Comparison of ENCODE assay signal across 11 cellular contexts in the genomic region with DNA sequence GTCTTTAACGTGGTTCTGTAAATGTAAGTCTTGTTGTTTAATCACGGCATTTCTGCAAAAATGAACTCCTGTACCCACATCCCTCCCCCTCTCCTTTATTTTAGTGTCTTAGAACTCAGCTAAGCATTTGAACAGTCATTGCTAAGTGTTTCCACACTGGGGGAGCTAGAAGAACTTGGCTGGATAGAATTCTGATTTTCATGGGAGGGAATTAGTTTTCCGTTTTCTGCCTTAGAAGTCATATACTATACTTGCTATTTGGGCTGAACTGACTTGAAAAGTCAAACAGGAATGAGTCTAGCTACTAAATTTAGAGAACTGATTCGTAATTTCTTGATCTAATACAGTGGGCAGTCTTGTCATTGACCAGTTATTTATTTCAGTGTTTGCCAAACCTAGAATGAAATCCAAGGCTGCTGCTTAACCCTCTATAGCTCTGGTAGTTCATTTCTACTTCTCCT.
DNase-seq lines count a peak whose midpoint lies in the region; ATAC-seq and TF ChIP-seq lines count a peak whose summit lies in the region.
"Had no signal": no experiment of that assay in that cellular context is flagged by ENCODE, and none has a peak within 500 bp of the region (broad histone marks: within the 10 kb centered on the region; RNA-seq: fewer than 3 reads in every experiment).

No MANE protein-coding gene starts in this region.

- peak overlapping the region; percentile 1 to 11 (median 10) for H3K9ac ChIP-seq in skeletal muscle tissue (ENCODE audit: low read depth in 1 of 3, low read length in 3 of 3)
- H3K9ac ChIP-seq: BLaER1 treated with 17β-estradiol and CSF1 and Interleukin-3, amounts not matched to agents 10 nM and 100 nM had no signal

- no peak for TF ChIP-seq CTCF in AG10803 (conservative IDR thresholded peaks at IDR 0.05; ENCODE audit: low read length)

- H3K27ac ChIP-seq in caudate nucleus (ENCODE audit: low read depth, low read length), result peak overlapping the region; percentile 80
- peak overlapping the region; percentile 34 for H3K27ac ChIP-seq in skeletal muscle tissue (ENCODE audit: low read depth, low read length)
- H3K27ac ChIP-seq: VCaP had no signal

- no peak overlapping the region for H3K27ac Mint-ChIP-seq in natural killer cell treated with Interleukin-12 subunit alpha and Interleukin-12 subunit beta and Interleukin-15 and Interleukin-18, amount 100 ng/mL, for 72 hours

- H3K36me3 Mint-ChIP-seq in natural killer cell treated with Interleukin-12 subunit alpha and Interleukin-12 subunit beta and Interleukin-15 and Interleukin-18, amount 100 ng/mL, for 72 hours, result no peaks in the 10 kb centered on the region

- ATAC-seq in natural killer cell treated with Interleukin-12 subunit alpha and Interleukin-12 subunit beta and Interleukin-15 and Interleukin-18, amount 100 ng/mL, for 72 hours, result no peak
- no peak for ATAC-seq in HG02678 (IDR thresholded peaks at IDR 0.05; ENCODE audit: unreplicated experiment)

- no peak overlapping the region for H3K4me3 Mint-ChIP-seq in natural killer cell treated with Interleukin-12 subunit alpha and Interleukin-12 subunit beta and Interleukin-15 and Interleukin-18, amount 100 ng/mL, for 72 hours

- no peaks in the 10 kb centered on the region for H3K27me3 ChIP-seq in skeletal muscle tissue (ENCODE audit: control insufficient read depth in 3 of 3, insufficient read depth in 3 of 3, low read length in 3 of 3)
- H3K27me3 ChIP-seq: BLaER1 treated with 17β-estradiol and CSF1 and Interleukin-3, amounts not matched to agents 10 nM and 100 nM had no signal

- peaks cover 24 to 35% of the 10 kb centered on the region in 2 donors for H3K27me3 Mint-ChIP-seq in natural killer cell treated with Interleukin-12 subunit alpha and Interleukin-12 subunit beta and Interleukin-15 and Interleukin-18, amount 100 ng/mL, for 72 hours

- H3K4me1 Mint-ChIP-seq in natural killer cell treated with Interleukin-12 subunit alpha and Interleukin-12 subunit beta and Interleukin-15 and Interleukin-18, amount 100 ng/mL, for 72 hours (ENCODE audit: low read depth in 2 of 2), result no peaks in the 10 kb centered on the region

- DNase-seq in AG10803 (ENCODE audit: low read depth), result peak; percentile 50
- no peak for DNase-seq in caudate nucleus (lab: John Stamatoyannopoulos, UW)
- peak; percentile 49 for DNase-seq in iris pigment epithelial cell (ENCODE audit: low read depth)
- no peak for DNase-seq in natural killer cell treated with Interleukin-12 subunit alpha and Interleukin-12 subunit beta and Interleukin-15 and Interleukin-18, amount 100 ng/mL, for 72 hours (ENCODE audit: low spot score)
- DNase-seq in GOT3 (lab: John Stamatoyannopoulos, UW), result no peak
- DNase-seq in EL, result no peak
- DNase-seq: SIG-M5 had no signal

- no peaks in the 10 kb centered on the region for H3K9me3 Mint-ChIP-seq in natural killer cell treated with Interleukin-12 subunit alpha and Interleukin-12 subunit beta and Interleukin-15 and Interleukin-18, amount 100 ng/mL, for 72 hours

- peaks cover 14 to 22% (median 21%) of the 10 kb centered on the region in 3 donors for H3K4me1 ChIP-seq in skeletal muscle tissue (ENCODE audit: control insufficient read depth in 3 of 3, insufficient read depth in 3 of 3, low read length in 3 of 3)

- H3K36me3 ChIP-seq in skeletal muscle tissue (ENCODE audit: control insufficient read depth in 3 of 3, insufficient read depth in 3 of 3, low read length in 3 of 3), result no peaks in the 10 kb centered on the region

- H3K4me3 ChIP-seq in AG10803 (ENCODE audit: low read length) (peak overlapping the region; percentile 54), skeletal muscle tissue (ENCODE audit: low read length in 3 of 3) (peak overlapping the region; percentile 15 to 49 (median 36))
- H3K4me3 ChIP-seq: BLaER1 treated with 17β-estradiol and CSF1 and Interleukin-3, amounts not matched to agents 10 nM and 100 nM had no signal

- H3K9me3 ChIP-seq in skeletal muscle tissue (ENCODE audit: control insufficient read depth in 3 of 3, low read length in 3 of 3), result no peaks in the 10 kb centered on the region

Comparison
In these comparisons a context has a peak if more than half of its experiments do, and no peak if none do; other contexts are left out.
1. DNase-seq: peak in AG10803 (single experiment) and iris pigment epithelial cell (single experiment); none in caudate nucleus (0 of 61), natural killer cell treated with Interleukin-12 subunit alpha and Interleukin-12 subunit beta and Interleukin-15 and Interleukin-18, amount 100 ng/mL, for 72 hours (single experiment), GOT3 (single experiment) and EL (single experiment).